ENCODE assay signal across 1 cellular context in the genomic region with DNA sequence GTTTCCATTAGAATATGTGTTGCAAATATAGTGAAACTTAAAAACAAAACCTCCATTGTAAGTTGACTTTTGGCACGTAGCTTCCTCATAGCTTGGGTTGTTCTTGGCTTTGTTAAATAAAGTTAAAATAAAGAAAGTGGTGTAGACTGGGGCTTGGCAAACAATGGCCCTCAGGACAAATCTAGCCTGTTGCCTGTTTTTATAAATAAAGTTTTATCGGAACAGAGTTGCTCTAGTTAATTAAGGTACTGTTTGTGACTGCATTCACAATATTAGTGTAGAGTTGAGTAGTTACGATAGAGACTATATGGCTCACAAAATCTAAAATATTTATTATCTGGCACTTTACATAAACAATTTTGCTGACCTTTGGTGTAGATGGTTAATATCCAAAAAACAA.
TF ChIP-seq lines count a peak whose summit lies in the region.

No MANE protein-coding gene starts in this region.

TF ChIP-seq in GM12878, 131 proteins besides CTCF, POLR2A, EP300 and RAD21:
- TF ChIP-seq, protein P1, sequence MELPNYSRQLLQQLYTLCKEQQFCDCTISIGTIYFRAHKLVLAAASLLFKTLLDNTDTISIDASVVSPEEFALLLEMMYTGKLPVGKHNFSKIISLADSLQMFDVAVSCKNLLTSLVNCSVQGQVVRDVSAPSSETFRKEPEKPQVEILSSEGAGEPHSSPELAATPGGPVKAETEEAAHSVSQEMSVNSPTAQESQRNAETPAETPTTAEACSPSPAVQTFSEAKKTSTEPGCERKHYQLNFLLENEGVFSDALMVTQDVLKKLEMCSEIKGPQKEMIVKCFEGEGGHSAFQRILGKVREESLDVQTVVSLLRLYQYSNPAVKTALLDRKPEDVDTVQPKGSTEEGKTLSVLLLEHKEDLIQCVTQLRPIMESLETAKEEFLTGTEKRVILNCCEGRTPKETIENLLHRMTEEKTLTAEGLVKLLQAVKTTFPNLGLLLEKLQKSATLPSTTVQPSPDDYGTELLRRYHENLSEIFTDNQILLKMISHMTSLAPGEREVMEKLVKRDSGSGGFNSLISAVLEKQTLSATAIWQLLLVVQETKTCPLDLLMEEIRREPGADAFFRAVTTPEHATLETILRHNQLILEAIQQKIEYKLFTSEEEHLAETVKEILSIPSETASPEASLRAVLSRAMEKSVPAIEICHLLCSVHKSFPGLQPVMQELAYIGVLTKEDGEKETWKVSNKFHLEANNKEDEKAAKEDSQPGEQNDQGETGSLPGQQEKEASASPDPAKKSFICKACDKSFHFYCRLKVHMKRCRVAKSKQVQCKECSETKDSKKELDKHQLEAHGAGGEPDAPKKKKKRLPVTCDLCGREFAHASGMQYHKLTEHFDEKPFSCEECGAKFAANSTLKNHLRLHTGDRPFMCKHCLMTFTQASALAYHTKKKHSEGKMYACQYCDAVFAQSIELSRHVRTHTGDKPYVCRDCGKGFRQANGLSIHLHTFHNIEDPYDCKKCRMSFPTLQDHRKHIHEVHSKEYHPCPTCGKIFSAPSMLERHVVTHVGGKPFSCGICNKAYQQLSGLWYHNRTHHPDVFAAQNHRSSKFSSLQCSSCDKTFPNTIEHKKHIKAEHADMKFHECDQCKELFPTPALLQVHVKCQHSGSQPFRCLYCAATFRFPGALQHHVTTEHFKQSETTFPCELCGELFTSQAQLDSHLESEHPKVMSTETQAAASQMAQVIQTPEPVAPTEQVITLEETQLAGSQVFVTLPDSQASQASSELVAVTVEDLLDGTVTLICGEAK (IDR thresholded peaks at IDR 0.05; ENCODE audit: borderline replicate concordance): peak; percentile 93
- TF ChIP-seq, protein P2, sequence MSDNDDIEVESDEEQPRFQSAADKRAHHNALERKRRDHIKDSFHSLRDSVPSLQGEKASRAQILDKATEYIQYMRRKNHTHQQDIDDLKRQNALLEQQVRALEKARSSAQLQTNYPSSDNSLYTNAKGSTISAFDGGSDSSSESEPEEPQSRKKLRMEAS (IDR thresholded peaks at IDR 0.05; ENCODE audit: low read depth, low read length): no peak
- TF ChIP-seq FOXK2 (IDR thresholded peaks at IDR 0.05): no peak
